ENCODE assay signal across 25 cellular contexts in the genomic region with DNA sequence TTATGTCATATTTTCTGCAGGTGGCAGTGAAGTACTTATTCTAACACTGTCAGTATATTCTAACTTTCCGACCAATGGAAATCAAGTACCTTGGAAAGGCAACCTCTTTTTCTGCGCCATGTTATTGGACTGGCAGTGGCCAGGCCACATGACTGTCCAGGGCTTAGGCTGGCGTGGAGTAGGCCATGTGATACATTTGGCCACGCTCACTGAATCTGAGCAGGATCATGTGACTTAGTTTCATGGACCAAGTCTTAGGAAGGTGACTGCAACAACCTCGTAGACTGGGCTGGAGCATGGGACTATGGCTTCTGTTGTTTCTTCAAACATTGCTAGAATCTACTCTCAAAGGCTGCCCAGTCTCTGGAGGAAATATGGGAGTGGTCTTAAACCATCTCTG.
"Had no signal": no experiment of that assay in that cellular context is flagged by ENCODE, and none has a peak within 500 bp of the region (broad histone marks: within the 10 kb centered on the region; RNA-seq: fewer than 3 reads in every experiment).

No MANE protein-coding gene starts in this region.

- H3K4me3 ChIP-seq: ascending aorta, heart right ventricle, left lung, lung, upper lobe of left lung had no signal

- H3K4me1 ChIP-seq: left lung had no signal

- H3K36me3 Mint-ChIP-seq: activated CD4-positive, alpha-beta memory T cell treated with anti-CD3 and anti-CD28 coated beads for 36 hours; activated naive CD4-positive, alpha-beta T cell treated with anti-CD3 and anti-CD28 coated beads, Interleukin-2, amount 10 ng/mL, durations not matched to agents 7 days and 5 days; activated naive CD8-positive, alpha-beta T cell treated with anti-CD3 and anti-CD28 coated beads, Interleukin-2, amount 10 ng/mL, durations not matched to agents 7 days and 5 days; brain; naive B cell had no signal

- DNase-seq: activated CD4-positive, alpha-beta memory T cell treated with anti-CD3 and anti-CD28 coated beads for 36 hours; activated CD4-positive, alpha-beta T cell treated with anti-CD3 and anti-CD28 coated beads for 48 hours; activated CD8-positive, alpha-beta memory T cell treated with anti-CD3 and anti-CD28 coated beads, Interleukin-2, amount 50 U/mL, for 4 hours; activated naive CD8-positive, alpha-beta T cell treated with anti-CD3 and anti-CD28 coated beads, Interleukin-2, amount 10 ng/mL, durations not matched to agents 7 days and 5 days; activated T-cell treated with anti-CD3 and anti-CD28 coated beads, Interleukin-2, amount 50 U/mL, for 1 hour; caudate nucleus; endodermal cell; foreskin keratinocyte; heart right ventricle; left lung; naive B cell; occipital lobe; right cardiac atrium; stimulated activated CD4-positive, alpha-beta T cell treated with anti-CD3 and anti-CD28 coated beads, Interleukin-2, amount 100 ng/mL, for 48 hours; stimulated activated naive CD4-positive, alpha-beta T cell treated with Interleukin-2 at 50 U/mL for 16 hours; T-helper 17 cell; T1000; upper lobe of left lung; WERI-Rb-1 had no signal

- H3K4me1 Mint-ChIP-seq: activated naive CD4-positive, alpha-beta T cell treated with anti-CD3 and anti-CD28 coated beads, Interleukin-2, amount 10 ng/mL, durations not matched to agents 7 days and 5 days; activated naive CD8-positive, alpha-beta T cell treated with anti-CD3 and anti-CD28 coated beads, Interleukin-2, amount 10 ng/mL, durations not matched to agents 7 days and 5 days; naive B cell had no signal

- H3K9me3 ChIP-seq: ascending aorta, heart right ventricle, left lung, upper lobe of left lung had no signal

- H3K27me3 ChIP-seq: ascending aorta, foreskin keratinocyte, heart right ventricle, left lung, upper lobe of left lung had no signal

- H3K4me3 Mint-ChIP-seq: activated CD4-positive, alpha-beta memory T cell treated with anti-CD3 and anti-CD28 coated beads for 36 hours; activated naive CD4-positive, alpha-beta T cell treated with anti-CD3 and anti-CD28 coated beads, Interleukin-2, amount 10 ng/mL, durations not matched to agents 7 days and 5 days; activated naive CD8-positive, alpha-beta T cell treated with anti-CD3 and anti-CD28 coated beads, Interleukin-2, amount 10 ng/mL, durations not matched to agents 7 days and 5 days; activated T-helper 1 cell treated with anti-CD3 and anti-CD28 coated beads, Interleukin-12 subunit alpha, Interleukin-12 subunit beta, Interleukin-2, Interleukin-4 antibody, amounts not matched to agents 30 ng/mL and 10 ng/mL and 1 ng/mL, durations not matched to agents 14 hours and 24 hours and 36 hours; brain; endodermal cell; naive B cell; neural crest cell; T-helper 17 cell had no signal

- H3K27ac ChIP-seq: ascending aorta, foreskin keratinocyte, left lung, upper lobe of left lung, WERI-Rb-1 had no signal

- H3K36me3 ChIP-seq: ascending aorta, heart right ventricle, left lung, upper lobe of left lung, WERI-Rb-1 had no signal

- H3K27ac Mint-ChIP-seq: activated CD4-positive, alpha-beta memory T cell treated with anti-CD3 and anti-CD28 coated beads for 36 hours; activated naive CD4-positive, alpha-beta T cell treated with anti-CD3 and anti-CD28 coated beads, Interleukin-2, amount 10 ng/mL, durations not matched to agents 7 days and 5 days; activated naive CD8-positive, alpha-beta T cell treated with anti-CD3 and anti-CD28 coated beads, Interleukin-2, amount 10 ng/mL, durations not matched to agents 7 days and 5 days; activated T-helper 1 cell treated with anti-CD3 and anti-CD28 coated beads, Interleukin-12 subunit alpha, Interleukin-12 subunit beta, Interleukin-2, Interleukin-4 antibody, amounts not matched to agents 30 ng/mL and 10 ng/mL and 1 ng/mL, durations not matched to agents 14 hours and 24 hours and 36 hours; endodermal cell; naive B cell; T-helper 17 cell had no signal

- H3K27me3 Mint-ChIP-seq: activated CD4-positive, alpha-beta memory T cell treated with anti-CD3 and anti-CD28 coated beads for 36 hours; activated naive CD8-positive, alpha-beta T cell treated with anti-CD3 and anti-CD28 coated beads, Interleukin-2, amount 10 ng/mL, durations not matched to agents 7 days and 5 days; naive B cell; T-helper 17 cell had no signal

- H3K9me3 Mint-ChIP-seq: activated CD4-positive, alpha-beta memory T cell treated with anti-CD3 and anti-CD28 coated beads for 36 hours; activated naive CD4-positive, alpha-beta T cell treated with anti-CD3 and anti-CD28 coated beads, Interleukin-2, amount 10 ng/mL, durations not matched to agents 7 days and 5 days; activated naive CD8-positive, alpha-beta T cell treated with anti-CD3 and anti-CD28 coated beads, Interleukin-2, amount 10 ng/mL, durations not matched to agents 7 days and 5 days; activated T-helper 1 cell treated with anti-CD3 and anti-CD28 coated beads, Interleukin-12 subunit alpha, Interleukin-12 subunit beta, Interleukin-2, Interleukin-4 antibody, amounts not matched to agents 30 ng/mL and 10 ng/mL and 1 ng/mL, durations not matched to agents 14 hours and 24 hours and 36 hours; endodermal cell; neural crest cell had no signal
